ENCODE assay signal across 1 cellular context in genomic region chr5:54159837-54160215, GRCh38.
TF ChIP-seq lines count a peak whose summit lies in the region.

No MANE protein-coding gene starts in this region.

TF ChIP-seq in IMR-90, 13 proteins besides CTCF, POLR2A, EP300 and RAD21 (continued from another document):
- TF ChIP-seq MAZ (IDR thresholded peaks at IDR 0.05; ENCODE audit: borderline replicate concordance, low read depth, low read length) = no peak
- no peak for TF ChIP-seq FOS (IDR thresholded peaks at IDR 0.05; ENCODE audit: low read depth, low read length)
- no peak for TF ChIP-seq NFE2L2 (IDR thresholded peaks at IDR 0.05; ENCODE audit: low read depth, low read length)
- TF ChIP-seq SMC3 (IDR thresholded peaks at IDR 0.05; ENCODE audit: low read depth, low read length) = no peak
- TF ChIP-seq MAFK (IDR thresholded peaks at IDR 0.05; ENCODE audit: low read depth, low read length) = no peak
- no peak for TF ChIP-seq RCOR1 (IDR thresholded peaks at IDR 0.05; ENCODE audit: insufficient replicate concordance, low read length)
- TF ChIP-seq BHLHE40 (IDR thresholded peaks at IDR 0.05; ENCODE audit: low read depth, low read length) = no peak
- no peak for TF ChIP-seq ELK1 (IDR thresholded peaks at IDR 0.05; ENCODE audit: borderline replicate concordance, low read depth, low read length)
- no peak for TF ChIP-seq CEBPB (IDR thresholded peaks at IDR 0.05; ENCODE audit: low read depth, low read length)
